Comparison of ENCODE assay signal across 1 cellular context in the genomic region with DNA sequence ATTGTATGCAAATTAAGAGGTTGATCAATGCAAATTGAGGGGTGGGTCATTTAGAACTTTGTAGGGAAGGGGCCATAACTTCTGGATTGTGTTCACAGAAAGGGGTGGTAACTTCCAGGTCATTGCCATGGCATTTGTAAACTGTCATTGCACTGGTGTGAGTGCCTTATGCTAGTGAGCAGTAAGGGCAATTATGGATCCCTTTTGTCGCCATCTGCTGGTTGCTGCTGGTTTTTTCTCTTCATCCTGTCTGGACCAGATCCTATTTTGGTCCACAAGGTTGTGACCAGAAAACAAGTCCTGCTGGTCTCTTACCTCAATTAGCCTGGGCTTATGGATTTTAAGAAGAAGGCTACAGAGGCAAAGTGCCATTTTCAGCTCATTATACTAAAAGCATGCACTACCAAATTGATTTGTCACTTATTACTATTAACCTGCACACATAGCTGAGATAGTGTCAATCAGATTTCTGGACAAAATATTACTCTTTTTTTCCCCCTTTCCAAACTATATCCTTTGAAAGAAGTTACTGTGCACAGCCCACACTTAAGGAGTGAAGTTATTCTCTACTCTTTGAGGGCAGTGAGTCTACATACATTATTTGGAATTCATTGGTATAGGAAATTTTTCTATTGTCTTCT.
TF ChIP-seq lines count a peak whose summit lies in the region.

No MANE protein-coding gene starts in this region.

TF ChIP-seq in HepG2, 621 proteins besides CTCF, POLR2A, EP300 and RAD21 (continued from another document):
- TF ChIP-seq, protein P1, sequence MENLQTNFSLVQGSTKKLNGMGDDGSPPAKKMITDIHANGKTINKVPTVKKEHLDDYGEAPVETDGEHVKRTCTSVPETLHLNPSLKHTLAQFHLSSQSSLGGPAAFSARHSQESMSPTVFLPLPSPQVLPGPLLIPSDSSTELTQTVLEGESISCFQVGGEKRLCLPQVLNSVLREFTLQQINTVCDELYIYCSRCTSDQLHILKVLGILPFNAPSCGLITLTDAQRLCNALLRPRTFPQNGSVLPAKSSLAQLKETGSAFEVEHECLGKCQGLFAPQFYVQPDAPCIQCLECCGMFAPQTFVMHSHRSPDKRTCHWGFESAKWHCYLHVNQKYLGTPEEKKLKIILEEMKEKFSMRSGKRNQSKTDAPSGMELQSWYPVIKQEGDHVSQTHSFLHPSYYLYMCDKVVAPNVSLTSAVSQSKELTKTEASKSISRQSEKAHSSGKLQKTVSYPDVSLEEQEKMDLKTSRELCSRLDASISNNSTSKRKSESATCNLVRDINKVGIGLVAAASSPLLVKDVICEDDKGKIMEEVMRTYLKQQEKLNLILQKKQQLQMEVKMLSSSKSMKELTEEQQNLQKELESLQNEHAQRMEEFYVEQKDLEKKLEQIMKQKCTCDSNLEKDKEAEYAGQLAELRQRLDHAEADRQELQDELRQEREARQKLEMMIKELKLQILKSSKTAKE (CRISPR knock-in tag; IDR thresholded peaks at IDR 0.05; ENCODE audit: borderline replicate concordance): no peak
- no peak for TF ChIP-seq MEIS1 (CRISPR knock-in tag; IDR thresholded peaks at IDR 0.05; ENCODE audit: borderline replicate concordance)
- 0 out of 2 replicates have a peak, but pooled peaks have one; percentile 22 for TF ChIP-seq SAP130 (CRISPR knock-in tag; IDR thresholded peaks at IDR 0.05; ENCODE audit: low read depth)
- TF ChIP-seq, protein P2, sequence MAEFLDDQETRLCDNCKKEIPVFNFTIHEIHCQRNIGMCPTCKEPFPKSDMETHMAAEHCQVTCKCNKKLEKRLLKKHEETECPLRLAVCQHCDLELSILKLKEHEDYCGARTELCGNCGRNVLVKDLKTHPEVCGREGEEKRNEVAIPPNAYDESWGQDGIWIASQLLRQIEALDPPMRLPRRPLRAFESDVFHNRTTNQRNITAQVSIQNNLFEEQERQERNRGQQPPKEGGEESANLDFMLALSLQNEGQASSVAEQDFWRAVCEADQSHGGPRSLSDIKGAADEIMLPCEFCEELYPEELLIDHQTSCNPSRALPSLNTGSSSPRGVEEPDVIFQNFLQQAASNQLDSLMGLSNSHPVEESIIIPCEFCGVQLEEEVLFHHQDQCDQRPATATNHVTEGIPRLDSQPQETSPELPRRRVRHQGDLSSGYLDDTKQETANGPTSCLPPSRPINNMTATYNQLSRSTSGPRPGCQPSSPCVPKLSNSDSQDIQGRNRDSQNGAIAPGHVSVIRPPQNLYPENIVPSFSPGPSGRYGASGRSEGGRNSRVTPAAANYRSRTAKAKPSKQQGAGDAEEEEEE (CRISPR knock-in tag; IDR thresholded peaks at IDR 0.05; ENCODE audit: borderline replicate concordance): no peak
- TF ChIP-seq GPN1 (CRISPR knock-in tag; IDR thresholded peaks at IDR 0.05; ENCODE audit: borderline replicate concordance): no peak
- TF ChIP-seq, protein P3, sequence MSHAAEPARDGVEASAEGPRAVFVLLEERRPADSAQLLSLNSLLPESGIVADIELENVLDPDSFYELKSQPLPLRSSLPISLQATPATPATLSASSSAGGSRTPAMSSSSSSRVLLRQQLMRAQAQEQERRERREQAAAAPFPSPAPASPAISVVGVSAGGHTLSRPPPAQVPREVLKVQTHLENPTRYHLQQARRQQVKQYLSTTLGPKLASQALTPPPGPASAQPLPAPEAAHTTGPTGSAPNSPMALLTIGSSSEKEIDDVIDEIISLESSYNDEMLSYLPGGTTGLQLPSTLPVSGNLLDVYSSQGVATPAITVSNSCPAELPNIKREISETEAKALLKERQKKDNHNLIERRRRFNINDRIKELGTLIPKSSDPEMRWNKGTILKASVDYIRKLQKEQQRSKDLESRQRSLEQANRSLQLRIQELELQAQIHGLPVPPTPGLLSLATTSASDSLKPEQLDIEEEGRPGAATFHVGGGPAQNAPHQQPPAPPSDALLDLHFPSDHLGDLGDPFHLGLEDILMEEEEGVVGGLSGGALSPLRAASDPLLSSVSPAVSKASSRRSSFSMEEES (CRISPR knock-in tag; IDR thresholded peaks at IDR 0.05): no peak
- TF ChIP-seq STAG1 (CRISPR knock-in tag; IDR thresholded peaks at IDR 0.05): peak; percentile 68
- TF ChIP-seq ZNF644 (CRISPR knock-in tag; IDR thresholded peaks at IDR 0.05; ENCODE audit: low read depth): peak; percentile 59; the same call in 1 of the 2 replicates
- no peak for TF ChIP-seq KAT2B (IDR thresholded peaks at IDR 0.05; ENCODE audit: borderline replicate concordance, low read depth, low read length)
- no peak for TF ChIP-seq FOXK1 (CRISPR knock-in tag; IDR thresholded peaks at IDR 0.05; ENCODE audit: borderline replicate concordance, low read depth)
- no peak for TF ChIP-seq PPARG (CRISPR knock-in tag; conservative IDR thresholded peaks at IDR 0.05)
- peak; percentile 63 for TF ChIP-seq POGZ (CRISPR knock-in tag; IDR thresholded peaks at IDR 0.05)
- TF ChIP-seq NFATC3 (CRISPR knock-in tag; IDR thresholded peaks at IDR 0.05): no peak
- no peak for TF ChIP-seq ZFX (CRISPR knock-in tag; IDR thresholded peaks at IDR 0.05; ENCODE audit: low read depth)
- no peak for TF ChIP-seq NKX3-1 (CRISPR knock-in tag; IDR thresholded peaks at IDR 0.05)
- no peak for TF ChIP-seq ELF4 (CRISPR knock-in tag; IDR thresholded peaks at IDR 0.05; ENCODE audit: borderline replicate concordance)
- TF ChIP-seq ZNF747 (CRISPR knock-in tag; IDR thresholded peaks at IDR 0.05; ENCODE audit: borderline replicate concordance): no peak
- TF ChIP-seq MYNN (CRISPR knock-in tag; IDR thresholded peaks at IDR 0.05; ENCODE audit: low read depth): no peak
- TF ChIP-seq NCOR1 (IDR thresholded peaks at IDR 0.05; ENCODE audit: borderline replicate concordance, low read length): no peak
- TF ChIP-seq, protein P4, sequence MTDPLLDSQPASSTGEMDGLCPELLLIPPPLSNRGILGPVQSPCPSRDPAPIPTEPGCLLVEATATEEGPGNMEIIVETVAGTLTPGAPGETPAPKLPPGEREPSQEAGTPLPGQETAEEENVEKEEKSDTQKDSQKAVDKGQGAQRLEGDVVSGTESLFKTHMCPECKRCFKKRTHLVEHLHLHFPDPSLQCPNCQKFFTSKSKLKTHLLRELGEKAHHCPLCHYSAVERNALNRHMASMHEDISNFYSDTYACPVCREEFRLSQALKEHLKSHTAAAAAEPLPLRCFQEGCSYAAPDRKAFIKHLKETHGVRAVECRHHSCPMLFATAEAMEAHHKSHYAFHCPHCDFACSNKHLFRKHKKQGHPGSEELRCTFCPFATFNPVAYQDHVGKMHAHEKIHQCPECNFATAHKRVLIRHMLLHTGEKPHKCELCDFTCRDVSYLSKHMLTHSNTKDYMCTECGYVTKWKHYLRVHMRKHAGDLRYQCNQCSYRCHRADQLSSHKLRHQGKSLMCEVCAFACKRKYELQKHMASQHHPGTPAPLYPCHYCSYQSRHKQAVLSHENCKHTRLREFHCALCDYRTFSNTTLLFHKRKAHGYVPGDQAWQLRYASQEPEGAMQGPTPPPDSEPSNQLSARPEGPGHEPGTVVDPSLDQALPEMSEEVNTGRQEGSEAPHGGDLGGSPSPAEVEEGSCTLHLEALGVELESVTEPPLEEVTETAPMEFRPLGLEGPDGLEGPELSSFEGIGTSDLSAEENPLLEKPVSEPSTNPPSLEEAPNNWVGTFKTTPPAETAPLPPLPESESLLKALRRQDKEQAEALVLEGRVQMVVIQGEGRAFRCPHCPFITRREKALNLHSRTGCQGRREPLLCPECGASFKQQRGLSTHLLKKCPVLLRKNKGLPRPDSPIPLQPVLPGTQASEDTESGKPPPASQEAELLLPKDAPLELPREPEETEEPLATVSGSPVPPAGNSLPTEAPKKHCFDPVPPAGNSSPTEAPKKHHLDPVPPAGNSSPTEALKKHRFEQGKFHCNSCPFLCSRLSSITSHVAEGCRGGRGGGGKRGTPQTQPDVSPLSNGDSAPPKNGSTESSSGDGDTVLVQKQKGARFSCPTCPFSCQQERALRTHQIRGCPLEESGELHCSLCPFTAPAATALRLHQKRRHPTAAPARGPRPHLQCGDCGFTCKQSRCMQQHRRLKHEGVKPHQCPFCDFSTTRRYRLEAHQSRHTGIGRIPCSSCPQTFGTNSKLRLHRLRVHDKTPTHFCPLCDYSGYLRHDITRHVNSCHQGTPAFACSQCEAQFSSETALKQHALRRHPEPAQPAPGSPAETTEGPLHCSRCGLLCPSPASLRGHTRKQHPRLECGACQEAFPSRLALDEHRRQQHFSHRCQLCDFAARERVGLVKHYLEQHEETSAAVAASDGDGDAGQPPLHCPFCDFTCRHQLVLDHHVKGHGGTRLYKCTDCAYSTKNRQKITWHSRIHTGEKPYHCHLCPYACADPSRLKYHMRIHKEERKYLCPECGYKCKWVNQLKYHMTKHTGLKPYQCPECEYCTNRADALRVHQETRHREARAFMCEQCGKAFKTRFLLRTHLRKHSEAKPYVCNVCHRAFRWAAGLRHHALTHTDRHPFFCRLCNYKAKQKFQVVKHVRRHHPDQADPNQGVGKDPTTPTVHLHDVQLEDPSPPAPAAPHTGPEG (CRISPR knock-in tag; IDR thresholded peaks at IDR 0.05): no peak
- no peak for TF ChIP-seq RAD51 (IDR thresholded peaks at IDR 0.05; ENCODE audit: borderline replicate concordance)
- no peak for TF ChIP-seq TAF1 (CRISPR knock-in tag; IDR thresholded peaks at IDR 0.05)
- TF ChIP-seq THAP11 (CRISPR knock-in tag; IDR thresholded peaks at IDR 0.05): no peak
- TF ChIP-seq GABPB1 (CRISPR knock-in tag; IDR thresholded peaks at IDR 0.05): peak; percentile 37; the same call in 1 of the 2 replicates
- TF ChIP-seq PHB2 (IDR thresholded peaks at IDR 0.05; ENCODE audit: partially characterized antibody): no peak
- TF ChIP-seq, protein P5, sequence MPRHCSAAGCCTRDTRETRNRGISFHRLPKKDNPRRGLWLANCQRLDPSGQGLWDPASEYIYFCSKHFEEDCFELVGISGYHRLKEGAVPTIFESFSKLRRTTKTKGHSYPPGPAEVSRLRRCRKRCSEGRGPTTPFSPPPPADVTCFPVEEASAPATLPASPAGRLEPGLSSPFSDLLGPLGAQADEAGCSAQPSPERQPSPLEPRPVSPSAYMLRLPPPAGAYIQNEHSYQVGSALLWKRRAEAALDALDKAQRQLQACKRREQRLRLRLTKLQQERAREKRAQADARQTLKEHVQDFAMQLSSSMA (CRISPR knock-in tag; IDR thresholded peaks at IDR 0.05): no peak
- TF ChIP-seq, protein P6, sequence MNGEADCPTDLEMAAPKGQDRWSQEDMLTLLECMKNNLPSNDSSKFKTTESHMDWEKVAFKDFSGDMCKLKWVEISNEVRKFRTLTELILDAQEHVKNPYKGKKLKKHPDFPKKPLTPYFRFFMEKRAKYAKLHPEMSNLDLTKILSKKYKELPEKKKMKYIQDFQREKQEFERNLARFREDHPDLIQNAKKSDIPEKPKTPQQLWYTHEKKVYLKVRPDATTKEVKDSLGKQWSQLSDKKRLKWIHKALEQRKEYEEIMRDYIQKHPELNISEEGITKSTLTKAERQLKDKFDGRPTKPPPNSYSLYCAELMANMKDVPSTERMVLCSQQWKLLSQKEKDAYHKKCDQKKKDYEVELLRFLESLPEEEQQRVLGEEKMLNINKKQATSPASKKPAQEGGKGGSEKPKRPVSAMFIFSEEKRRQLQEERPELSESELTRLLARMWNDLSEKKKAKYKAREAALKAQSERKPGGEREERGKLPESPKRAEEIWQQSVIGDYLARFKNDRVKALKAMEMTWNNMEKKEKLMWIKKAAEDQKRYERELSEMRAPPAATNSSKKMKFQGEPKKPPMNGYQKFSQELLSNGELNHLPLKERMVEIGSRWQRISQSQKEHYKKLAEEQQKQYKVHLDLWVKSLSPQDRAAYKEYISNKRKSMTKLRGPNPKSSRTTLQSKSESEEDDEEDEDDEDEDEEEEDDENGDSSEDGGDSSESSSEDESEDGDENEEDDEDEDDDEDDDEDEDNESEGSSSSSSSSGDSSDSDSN (CRISPR knock-in tag; IDR thresholded peaks at IDR 0.05): no peak
- TF ChIP-seq SNAPC2 (CRISPR knock-in tag; IDR thresholded peaks at IDR 0.05): no peak
- no peak for TF ChIP-seq ZNF460 (CRISPR knock-in tag; IDR thresholded peaks at IDR 0.05; ENCODE audit: borderline replicate concordance)
- TF ChIP-seq RARG (CRISPR knock-in tag; IDR thresholded peaks at IDR 0.05; ENCODE audit: low read depth): no peak
- TF ChIP-seq, protein P7, sequence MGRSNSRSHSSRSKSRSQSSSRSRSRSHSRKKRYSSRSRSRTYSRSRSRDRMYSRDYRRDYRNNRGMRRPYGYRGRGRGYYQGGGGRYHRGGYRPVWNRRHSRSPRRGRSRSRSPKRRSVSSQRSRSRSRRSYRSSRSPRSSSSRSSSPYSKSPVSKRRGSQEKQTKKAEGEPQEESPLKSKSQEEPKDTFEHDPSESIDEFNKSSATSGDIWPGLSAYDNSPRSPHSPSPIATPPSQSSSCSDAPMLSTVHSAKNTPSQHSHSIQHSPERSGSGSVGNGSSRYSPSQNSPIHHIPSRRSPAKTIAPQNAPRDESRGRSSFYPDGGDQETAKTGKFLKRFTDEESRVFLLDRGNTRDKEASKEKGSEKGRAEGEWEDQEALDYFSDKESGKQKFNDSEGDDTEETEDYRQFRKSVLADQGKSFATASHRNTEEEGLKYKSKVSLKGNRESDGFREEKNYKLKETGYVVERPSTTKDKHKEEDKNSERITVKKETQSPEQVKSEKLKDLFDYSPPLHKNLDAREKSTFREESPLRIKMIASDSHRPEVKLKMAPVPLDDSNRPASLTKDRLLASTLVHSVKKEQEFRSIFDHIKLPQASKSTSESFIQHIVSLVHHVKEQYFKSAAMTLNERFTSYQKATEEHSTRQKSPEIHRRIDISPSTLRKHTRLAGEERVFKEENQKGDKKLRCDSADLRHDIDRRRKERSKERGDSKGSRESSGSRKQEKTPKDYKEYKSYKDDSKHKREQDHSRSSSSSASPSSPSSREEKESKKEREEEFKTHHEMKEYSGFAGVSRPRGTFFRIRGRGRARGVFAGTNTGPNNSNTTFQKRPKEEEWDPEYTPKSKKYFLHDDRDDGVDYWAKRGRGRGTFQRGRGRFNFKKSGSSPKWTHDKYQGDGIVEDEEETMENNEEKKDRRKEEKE (IDR thresholded peaks at IDR 0.05): no peak
- TF ChIP-seq NFKB2 (CRISPR knock-in tag; IDR thresholded peaks at IDR 0.05; ENCODE audit: borderline replicate concordance): no peak
